13 cellular contexts compared by ENCODE assay signal in the genomic region with DNA sequence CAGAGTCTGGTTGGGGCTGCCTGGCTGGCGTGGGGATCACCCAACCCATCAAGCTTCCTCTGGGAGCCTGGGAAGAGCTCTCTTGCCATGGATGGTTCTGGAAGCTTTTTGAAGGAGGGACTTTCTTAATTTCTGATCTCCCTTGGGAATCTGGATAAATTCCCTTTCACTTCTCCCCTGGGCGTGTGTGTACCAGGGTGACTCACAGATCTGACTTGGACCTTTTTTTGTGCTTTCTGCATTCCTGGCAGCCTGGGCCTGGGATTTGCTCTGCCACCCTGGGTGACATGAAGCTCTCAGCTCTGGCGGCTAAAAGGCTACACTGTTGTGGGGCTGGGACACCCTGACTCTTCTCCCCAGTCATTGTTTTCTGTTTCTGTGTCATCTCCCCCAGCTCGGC.
DNase-seq lines count a peak whose midpoint lies in the region; ATAC-seq and TF ChIP-seq lines count a peak whose summit lies in the region.
"Had no signal": no experiment of that assay in that cellular context is flagged by ENCODE, and none has a peak within 500 bp of the region (broad histone marks: within the 10 kb centered on the region; RNA-seq: fewer than 3 reads in every experiment).

No MANE protein-coding gene starts in this region.

- H3K4me3 ChIP-seq in esophagus muscularis mucosa = no peak overlapping the region
- no peak overlapping the region for H3K4me3 ChIP-seq in thoracic aorta
- H3K4me3 ChIP-seq: spleen had no signal

- H3K9me3 ChIP-seq in esophagus muscularis mucosa (no peaks in the 10 kb centered on the region), thoracic aorta (no peaks in the 10 kb centered on the region)
- H3K9me3 ChIP-seq: spleen had no signal

- H3K36me3 Mint-ChIP-seq in activated CD4-positive, alpha-beta memory T cell treated with anti-CD3 and anti-CD28 coated beads for 36 hours = peaks cover 50% of the 10 kb centered on the region
- peaks cover 40% of the 10 kb centered on the region for H3K36me3 Mint-ChIP-seq in activated CD4-positive, alpha-beta memory T cell treated with anti-CD3 and anti-CD28 coated beads, Interleukin-2, amount 10 ng/mL, durations not matched to agents 7 days and 5 days (ENCODE audit: low read depth)
- H3K36me3 Mint-ChIP-seq in T-cell = peaks cover 77% of the 10 kb centered on the region

- H3K27me3 Mint-ChIP-seq in activated CD4-positive, alpha-beta memory T cell treated with anti-CD3 and anti-CD28 coated beads for 36 hours = no peaks in the 10 kb centered on the region
- no peaks in the 10 kb centered on the region for H3K27me3 Mint-ChIP-seq in activated CD4-positive, alpha-beta memory T cell treated with anti-CD3 and anti-CD28 coated beads, Interleukin-2, amount 10 ng/mL, durations not matched to agents 7 days and 5 days
- H3K27me3 Mint-ChIP-seq in T-cell = no peaks in the 10 kb centered on the region

- H3K9me3 Mint-ChIP-seq in activated CD4-positive, alpha-beta memory T cell treated with anti-CD3 and anti-CD28 coated beads for 36 hours = no peaks in the 10 kb centered on the region
- no peaks in the 10 kb centered on the region for H3K9me3 Mint-ChIP-seq in activated CD4-positive, alpha-beta memory T cell treated with anti-CD3 and anti-CD28 coated beads, Interleukin-2, amount 10 ng/mL, durations not matched to agents 7 days and 5 days
- H3K9me3 Mint-ChIP-seq in T-cell = no peaks in the 10 kb centered on the region
- H3K9me3 Mint-ChIP-seq: WTC11 had no signal

- intact Hi-C loops in activated CD4-positive, alpha-beta memory T cell treated with anti-CD3 and anti-CD28 coated beads for 36 hours (cut with micrococcal nuclease) = no loop called here
- intact Hi-C loops in esophagus muscularis mucosa (cut with DNase I) = loop anchor here (10.0 kb wide), 1 partner anchor 135 kb away; the partner anchor contains the start of gene CEP20

- POLR2A ChIA-PET in activated CD4-positive, alpha-beta memory T cell treated with anti-CD3 and anti-CD28 coated beads for 36 hours (lab: Charles Lee) = no interaction called here
- POLR2A ChIA-PET in activated CD4-positive, alpha-beta memory T cell treated with anti-CD3 and anti-CD28 coated beads, Interleukin-2, amount 10 ng/mL, durations not matched to agents 7 days and 5 days (lab: Charles Lee) = no interaction called here
- POLR2A ChIA-PET in T-cell (lab: Charles Lee) = no interaction called here

- H3K36me3 ChIP-seq in esophagus muscularis mucosa = peaks cover 15 to 56% (median 46%) of the 10 kb centered on the region in 4 donors
- peaks cover 17% of the 10 kb centered on the region for H3K36me3 ChIP-seq in thoracic aorta

- no peak for TF ChIP-seq POLR2A in esophagus muscularis mucosa (IDR thresholded peaks at IDR 0.05; ENCODE audit: low read depth)

- DNase-seq in activated CD4-positive, alpha-beta memory T cell treated with anti-CD3 and anti-CD28 coated beads for 36 hours = no peak
- no peak for DNase-seq in activated CD4-positive, alpha-beta memory T cell treated with anti-CD3 and anti-CD28 coated beads, Interleukin-2, amount 10 ng/mL, durations not matched to agents 7 days and 5 days
- DNase-seq in RPMI7951 (ENCODE audit: low read depth) (peak; percentile 85), esophagus muscularis mucosa (ENCODE audit: extremely low spot score) (no peak), thoracic aorta (ENCODE audit: low spot score) (peak; percentile 41), GM19240 (ENCODE audit: insufficient read length, low spot score) (no peak), T-cell (no peak)
- DNase-seq: activated naive CD4-positive, alpha-beta T cell treated with Interleukin-2 at 50 U/mL for 16 hours; NCI-H2081 treated with DMSO at 0.1 percent for 48 hours; RPMI8226; spleen had no signal

- H3K4me3 Mint-ChIP-seq in activated CD4-positive, alpha-beta memory T cell treated with anti-CD3 and anti-CD28 coated beads for 36 hours = no peak overlapping the region
- no peak overlapping the region for H3K4me3 Mint-ChIP-seq in activated CD4-positive, alpha-beta memory T cell treated with anti-CD3 and anti-CD28 coated beads, Interleukin-2, amount 10 ng/mL, durations not matched to agents 7 days and 5 days
- H3K4me3 Mint-ChIP-seq in T-cell = no peak overlapping the region
- H3K4me3 Mint-ChIP-seq: WTC11 had no signal

- H3K27me3 ChIP-seq in esophagus muscularis mucosa = no peaks in the 10 kb centered on the region
- H3K27me3 ChIP-seq in thoracic aorta (replicated peaks; ENCODE audit: insufficient read depth) = no peaks in the 10 kb centered on the region
- H3K27me3 ChIP-seq: spleen had no signal

- CTCF ChIA-PET in activated CD4-positive, alpha-beta memory T cell treated with anti-CD3 and anti-CD28 coated beads for 36 hours (lab: Charles Lee) = no interaction called here
- CTCF ChIA-PET in activated CD4-positive, alpha-beta memory T cell treated with anti-CD3 and anti-CD28 coated beads, Interleukin-2, amount 10 ng/mL, durations not matched to agents 7 days and 5 days (lab: Charles Lee) = no interaction called here
- CTCF ChIA-PET in T-cell (lab: Charles Lee) = no interaction called here

- peaks cover 26% of the 10 kb centered on the region for H3K4me1 Mint-ChIP-seq in activated CD4-positive, alpha-beta memory T cell treated with anti-CD3 and anti-CD28 coated beads for 36 hours (ENCODE audit: low read depth)
- H3K4me1 Mint-ChIP-seq in activated CD4-positive, alpha-beta memory T cell treated with anti-CD3 and anti-CD28 coated beads, Interleukin-2, amount 10 ng/mL, durations not matched to agents 7 days and 5 days = peaks cover 20% of the 10 kb centered on the region
- peaks cover 9 to 19% (median 15%) of the 10 kb centered on the region in 3 donors for H3K4me1 Mint-ChIP-seq in T-cell
- H3K4me1 Mint-ChIP-seq: WTC11 had no signal

- H3K27ac Mint-ChIP-seq in activated CD4-positive, alpha-beta memory T cell treated with anti-CD3 and anti-CD28 coated beads for 36 hours = peak overlapping the region; percentile 8
- no peak overlapping the region for H3K27ac Mint-ChIP-seq in activated CD4-positive, alpha-beta memory T cell treated with anti-CD3 and anti-CD28 coated beads, Interleukin-2, amount 10 ng/mL, durations not matched to agents 7 days and 5 days
- no peak overlapping the region for H3K27ac Mint-ChIP-seq in T-cell
- H3K27ac Mint-ChIP-seq: WTC11 had no signal

- WGBS in esophagus muscularis mucosa = 63% methylated on average over 4 of the region's 4 CpGs

- TF ChIP-seq EP300 in esophagus muscularis mucosa (IDR thresholded peaks at IDR 0.05) = no peak

- no peak for ATAC-seq in thoracic aorta (ENCODE audit: insufficient number of reproducible peaks, low FRiP score, low read depth)
- no peak for ATAC-seq in GM21367 (IDR thresholded peaks at IDR 0.05; ENCODE audit: unreplicated experiment)
- no peak for ATAC-seq in T-cell (replicated peaks in 1 of 4)
- ATAC-seq: WTC11 had no signal

- no peak for TF ChIP-seq CTCF in esophagus muscularis mucosa (IDR thresholded peaks at IDR 0.05)
- no peak for TF ChIP-seq CTCF in thoracic aorta (IDR thresholded peaks at IDR 0.05)

- peaks cover 31 to 91% (median 81%) of the 10 kb centered on the region in 4 donors for H3K4me1 ChIP-seq in esophagus muscularis mucosa
- peaks cover 38 to 100% of the 10 kb centered on the region in 2 donors for H3K4me1 ChIP-seq in thoracic aorta (ENCODE audit: control insufficient read depth in 1 of 2, low read depth in 2 of 2)

- peak overlapping the region; percentile 72 to 87 (median 84) for H3K27ac ChIP-seq in esophagus muscularis mucosa (replicated peaks in 1 of 4)
- H3K27ac ChIP-seq in thoracic aorta = peak overlapping the region in 1 of 2 donors; percentile 65
- H3K27ac ChIP-seq: spleen had no signal

Comparison
In these comparisons a context has a peak if more than half of its experiments do, and no peak if none do; other contexts are left out.
1. DNase-seq: peak in RPMI7951 (single experiment) and thoracic aorta (single experiment); none in activated CD4-positive, alpha-beta memory T cell treated with anti-CD3 and anti-CD28 coated beads for 36 hours (single experiment), activated CD4-positive, alpha-beta memory T cell treated with anti-CD3 and anti-CD28 coated beads, Interleukin-2, amount 10 ng/mL, durations not matched to agents 7 days and 5 days (single experiment), esophagus muscularis mucosa (single experiment), GM19240 (single experiment) and T-cell (0 of 34).